Comparison of ENCODE assay signal across 8 cellular contexts in genomic region chr17:781920-782731, GRCh38. TPM values are rescaled to one million over a fixed set of nuclear protein-coding genes. Genes with fewer than 3 reads are reported as not detected.
DNase-seq lines count a peak whose midpoint lies in the region; FAIRE-seq and TF ChIP-seq lines count a peak whose summit lies in the region.

Gene GLOD4 (minus strand): TSS chr17:782280. CDS start chr17:782255, 25 bp downstream.
Gene MRM3 (plus strand): TSS chr17:782353. CDS start chr17:782379, 26 bp downstream.

- H3K14ac ChIP-seq in neuronal stem cell (ENCODE audit: low read length): peak within 1 kb of the TSS; percentile 92

- no peak for FAIRE-seq in H54 (lab: Jason Lieb, UNC)

- H3K4me3 ChIP-seq in Loucy (ENCODE audit: low read length, poor library complexity, severe bottlenecking) (peak within 1 kb of the TSS; percentile 96), neuronal stem cell (ENCODE audit: low read length in 2 of 2) (peak within 1 kb of the TSS; percentile 85 to 96), subcutaneous abdominal adipose tissue (ENCODE audit: low read depth in 1 of 5, low read length in 5 of 5) (peak within 1 kb of the TSS; percentile 98 to 100 (median 100))

- H3F3A ChIP-seq in Loucy (ENCODE audit: low read depth): no peaks in the 10 kb centered on the region

- H3K4me2 ChIP-seq in Loucy (ENCODE audit: low read depth, low read length, poor library complexity, severe bottlenecking) (peak within 1 kb of the TSS; percentile 89), neuronal stem cell (ENCODE audit: insufficient read depth, low read length, poor library complexity, severe bottlenecking) (peak within 1 kb of the TSS; percentile 82)

- H3K9ac ChIP-seq in Loucy (ENCODE audit: low read depth, low read length, poor library complexity, severe bottlenecking): peak within 1 kb of the TSS; percentile 88
- H3K9ac ChIP-seq in neuronal stem cell (ENCODE audit: low read depth, low read length, poor library complexity): peak within 1 kb of the TSS; percentile 98
- peak within 1 kb of the TSS; percentile 95 to 99 (median 97) for H3K9ac ChIP-seq in subcutaneous abdominal adipose tissue (ENCODE audit: low read length in 5 of 5)

- no peak for TF ChIP-seq CTCF in Loucy (conservative IDR thresholded peaks at IDR 0.05; ENCODE audit: low read length)

- H3K79me1 ChIP-seq in neuronal stem cell (ENCODE audit: low read depth, low read length): peaks cover 11% of the 10 kb centered on the region

- H3K18ac ChIP-seq in neuronal stem cell (ENCODE audit: low read length): peak within 1 kb of the TSS; percentile 99

- H3K9me3 ChIP-seq in Loucy (ENCODE audit: insufficient read depth, low read depth, low read length) (no peaks in the 10 kb centered on the region), neuronal stem cell (replicated peaks in 1 of 2; ENCODE audit: control insufficient read depth in 2 of 2, insufficient read depth in 1 of 2, low read depth in 1 of 2, low read length in 2 of 2) (no peaks in the 10 kb centered on the region), subcutaneous abdominal adipose tissue (ENCODE audit: control insufficient read depth in 5 of 5, low read length in 5 of 5) (no peaks in the 10 kb centered on the region)

- no peak within 1 kb of the TSS for H4K8ac ChIP-seq in neuronal stem cell (ENCODE audit: low read depth, low read length)

- peak within 1 kb of the TSS; percentile 89 for H4K91ac ChIP-seq in neuronal stem cell (ENCODE audit: low read depth, low read length, poor library complexity)

- H3K36me3 ChIP-seq in Loucy (ENCODE audit: insufficient read depth, low read length) (peaks cover 7% of the 10 kb centered on the region; the same call in 1 of the 2 replicates), neuronal stem cell (replicated peaks in 1 of 2; ENCODE audit: control insufficient read depth in 2 of 2, insufficient read depth in 2 of 2, low read length in 2 of 2) (peaks cover 16 to 66% of the 10 kb centered on the region in 2 donors), subcutaneous abdominal adipose tissue (ENCODE audit: control insufficient read depth in 5 of 5, insufficient read depth in 5 of 5, low read length in 5 of 5) (peaks cover 5 to 31% (median 19%) of the 10 kb centered on the region in 5 donors)

- H3K27ac ChIP-seq in neuronal stem cell (replicated peaks; ENCODE audit: low read length) (peak within 1 kb of the TSS; percentile 54), subcutaneous abdominal adipose tissue (ENCODE audit: low read depth, low read length) (peak within 1 kb of the TSS; percentile 84)

- H2AFZ ChIP-seq in Loucy (ENCODE audit: low read length) (peak within 1 kb of the TSS; percentile 98), neuronal stem cell (ENCODE audit: low read length) (peak within 1 kb of the TSS; percentile 95)

- peak within 1 kb of the TSS; percentile 99 for H3K23ac ChIP-seq in neuronal stem cell (ENCODE audit: low read depth, low read length, poor library complexity)

- DNase-seq in ELR (ENCODE audit: low read depth): peak; percentile 87
- DNase-seq in H54 (ENCODE audit: insufficient read length, low spot score): peak; percentile 91
- DNase-seq in SIG-M5 (lab: John Stamatoyannopoulos, UW): peak; percentile 22
- peak; percentile 90 for DNase-seq in activated gamma-delta T cell treated with anti-CD3 and anti-CD28 coated beads, Interleukin-2, amount 50 U/mL, for 16 hours (ENCODE audit: low read depth)
- peak; percentile 83 for DNase-seq in foreskin melanocyte
- peak; percentile 92 for DNase-seq in neuronal stem cell (ENCODE audit: low spot score)

- H3K4me1 ChIP-seq in Loucy (ENCODE audit: insufficient read depth, low read length, poor library complexity, severe bottlenecking): peaks cover 27% of the 10 kb centered on the region
- peaks cover 9 to 10% of the 10 kb centered on the region in 2 donors for H3K4me1 ChIP-seq in neuronal stem cell (ENCODE audit: control insufficient read depth in 2 of 2, insufficient read depth in 1 of 2, low read depth in 1 of 2, low read length in 2 of 2)
- H3K4me1 ChIP-seq in subcutaneous abdominal adipose tissue (ENCODE audit: control insufficient read depth in 5 of 5, insufficient read depth in 5 of 5, low read length in 5 of 5): peaks cover 4 to 31% (median 24%) of the 10 kb centered on the region in 5 donors

- H3K4ac ChIP-seq in neuronal stem cell (ENCODE audit: low read length): peak within 1 kb of the TSS; percentile 60

- H4K20me1 ChIP-seq in Loucy (ENCODE audit: insufficient read depth, low read length, poor library complexity, severe bottlenecking): peaks cover 4% of the 10 kb centered on the region

- H2AK5ac ChIP-seq in neuronal stem cell (ENCODE audit: low read depth, low read length): peak within 1 kb of the TSS; percentile 90

- peaks cover 58% of the 10 kb centered on the region for H3K79me2 ChIP-seq in Loucy (ENCODE audit: insufficient read depth, low read length)

- no peaks in the 10 kb centered on the region for H3K9me2 ChIP-seq in Loucy (replicated peaks; ENCODE audit: low read depth, low read length)

- H2BK120ac ChIP-seq in neuronal stem cell (ENCODE audit: low read depth, low read length): no peak within 1 kb of the TSS

- H2BK12ac ChIP-seq in neuronal stem cell (ENCODE audit: low read length): no peak within 1 kb of the TSS

- peak; percentile 93 for TF ChIP-seq POLR2A in H54 (IDR thresholded peaks at IDR 0.05; ENCODE audit: low read depth, low read length)

- H3K27me3 ChIP-seq in Loucy (ENCODE audit: insufficient read depth, low read length, poor library complexity, severe bottlenecking) (no peaks in the 10 kb centered on the region), neuronal stem cell (ENCODE audit: control insufficient read depth in 3 of 3, insufficient read depth in 3 of 3, low read depth in 1 of 3, low read length in 3 of 3) (no peaks in the 10 kb centered on the region), subcutaneous abdominal adipose tissue (ENCODE audit: control insufficient read depth in 5 of 5, insufficient read depth in 4 of 5, low read length in 5 of 5) (no peaks in the 10 kb centered on the region)

- H2BK15ac ChIP-seq in neuronal stem cell (ENCODE audit: low read length): peak within 1 kb of the TSS; percentile 73

- peak within 1 kb of the TSS; percentile 82 for H2BK5ac ChIP-seq in neuronal stem cell (ENCODE audit: low read length)

- no CpG with 5 or more reads among the region's 80 CpGs for WGBS in neuronal stem cell (ENCODE audit: extremely low coverage in 2 of 2, insufficient read length in 2 of 2, insufficient replicate concordance in 1 of 2), 2 donors

RNA-seq across cellular contexts. Expression of gene GLOD4, which starts in this region (rescaled TPM):
- polyA plus RNA-seq in neuronal stem cell (2013, experiment 1 of 2): 79.0 TPM
- polyA plus RNA-seq in neuronal stem cell (2013, experiment 2 of 2): 78.5 TPM

RNA-seq across cellular contexts. Expression of gene MRM3, which starts in this region (rescaled TPM):
- 11.1 TPM for polyA plus RNA-seq in neuronal stem cell (2013, experiment 1 of 2)
- polyA plus RNA-seq in neuronal stem cell (2013, experiment 2 of 2): 11.0 TPM

Comparison
In these comparisons a context has a peak if more than half of its experiments do, and no peak if none do; other contexts are left out.
1. Peak in every context shown above with its lines: DNase-seq, H3K4me3 ChIP-seq and H3K27ac ChIP-seq.
2. DNase-seq: peak in every context shown above with its lines; median percentile 92 in neuronal stem cell; 91 in H54; 90 in activated gamma-delta T cell treated with anti-CD3 and anti-CD28 coated beads, Interleukin-2, amount 50 U/mL, for 16 hours; 87 in ELR; 83 in foreskin melanocyte; 22 in SIG-M5.